Comparison of ENCODE assay signal across 8 cellular contexts in the genomic region with DNA sequence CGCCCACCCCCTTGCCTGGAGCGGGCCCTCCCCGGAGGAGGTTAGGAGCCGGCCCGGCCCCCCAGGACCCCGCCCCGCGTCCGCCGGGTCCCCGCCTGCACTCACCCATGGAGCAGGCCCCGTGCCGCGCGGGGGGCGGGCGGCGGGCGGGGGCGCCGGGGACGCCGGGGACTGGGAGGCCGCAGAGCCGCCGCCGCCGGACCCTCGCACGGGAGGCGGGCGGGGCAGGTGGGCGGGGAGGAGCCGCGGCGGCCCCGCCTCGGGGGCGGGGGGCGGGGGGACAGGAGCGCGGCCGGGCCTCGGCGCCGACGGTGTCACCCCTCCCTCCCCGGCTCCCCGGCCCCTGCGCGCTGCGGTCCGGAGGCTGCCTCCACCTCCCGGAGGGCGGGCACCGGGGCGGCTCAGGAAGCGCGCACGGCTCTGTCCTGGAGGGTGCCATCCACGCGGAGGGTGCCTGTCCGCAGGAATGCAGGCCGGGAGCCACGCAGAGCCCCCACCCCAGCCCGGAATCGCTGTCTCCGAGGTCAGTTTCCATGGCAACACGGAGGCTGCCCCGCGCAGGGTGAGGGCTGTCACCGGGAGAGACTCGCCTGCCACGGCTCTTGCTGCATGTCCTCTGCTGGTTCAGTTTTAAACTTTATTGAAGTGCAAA. TPM values are rescaled to one million over a fixed set of nuclear protein-coding genes. Genes with fewer than 3 reads are reported as not detected.
A peak's percentile ranks its signal among the peaks of the same experiment; 100 is the strongest.
DNase-seq lines count a peak whose midpoint lies in the region; ATAC-seq and TF ChIP-seq lines count a peak whose summit lies in the region.

No MANE protein-coding gene starts in this region.

- peak; percentile 43 to 48 for ATAC-seq in CD4-positive, CD25-positive, alpha-beta regulatory T cell (ENCODE audit: low read depth in 2 of 2)
- ATAC-seq in memory B cell (ENCODE audit: low read depth) (peak; percentile 53), GM19467 (IDR thresholded peaks at IDR 0.05; ENCODE audit: unreplicated experiment) (no peak), HG02759 (IDR thresholded peaks at IDR 0.05; ENCODE audit: unreplicated experiment) (no peak)

- no peak overlapping the region for H3K27ac ChIP-seq in CD4-positive, CD25-positive, alpha-beta regulatory T cell (ENCODE audit: insufficient read depth, low read length, poor library complexity, severe bottlenecking)
- H3K27ac ChIP-seq in ectodermal cell (ENCODE audit: insufficient read depth, low read depth, low read length, poor library complexity, severe bottlenecking) = no peak overlapping the region

- no peaks in the 10 kb centered on the region for H3K36me3 ChIP-seq in CD4-positive, CD25-positive, alpha-beta regulatory T cell (ENCODE audit: control insufficient read depth, insufficient read depth, low read length)
- no peaks in the 10 kb centered on the region for H3K36me3 ChIP-seq in ectodermal cell (ENCODE audit: control insufficient read depth, insufficient read depth, low read length)

- intact Hi-C loops in activated CD4-positive, alpha-beta T cell treated with anti-CD3 and anti-CD28 coated beads, Interleukin-2, amount 10 ng/mL, durations not matched to agents 24 days and 14 days (cut with micrococcal nuclease) = no loop called here

- WGBS in ectodermal cell, 2 experiments = 0% methylated on average over 74 of the region's 74 CpGs

- H3K27me3 ChIP-seq in CD4-positive, CD25-positive, alpha-beta regulatory T cell (ENCODE audit: control insufficient read depth, insufficient read depth, low read length) = no peaks in the 10 kb centered on the region
- peaks cover 23% of the 10 kb centered on the region for H3K27me3 ChIP-seq in ectodermal cell (ENCODE audit: control insufficient read depth, insufficient read depth, low read length, poor library complexity, severe bottlenecking)

- H3K4me1 Mint-ChIP-seq in CD4-positive, CD25-positive, alpha-beta regulatory T cell = peaks cover 0 to 34% (median 10%) of the 10 kb centered on the region in 4 donors
- H3K4me1 Mint-ChIP-seq in activated CD4-positive, alpha-beta T cell treated with anti-CD3 and anti-CD28 coated beads, Interleukin-2, amount 10 ng/mL, durations not matched to agents 24 days and 14 days = peaks cover 5% of the 10 kb centered on the region
- peaks cover 9% of the 10 kb centered on the region for H3K4me1 Mint-ChIP-seq in memory B cell

- no peaks in the 10 kb centered on the region for H3K9me3 ChIP-seq in CD4-positive, CD25-positive, alpha-beta regulatory T cell (ENCODE audit: control insufficient read depth in 2 of 2, low read length in 2 of 2)
- no peaks in the 10 kb centered on the region for H3K9me3 ChIP-seq in ectodermal cell (ENCODE audit: control insufficient read depth, low read length)

- peaks cover 8% of the 10 kb centered on the region for H3K27me3 Mint-ChIP-seq in CD4-positive, CD25-positive, alpha-beta regulatory T cell
- H3K27me3 Mint-ChIP-seq in activated CD4-positive, alpha-beta T cell treated with anti-CD3 and anti-CD28 coated beads, Interleukin-2, amount 10 ng/mL, durations not matched to agents 24 days and 14 days = peaks cover 28% of the 10 kb centered on the region
- peaks cover 20% of the 10 kb centered on the region for H3K27me3 Mint-ChIP-seq in memory B cell

- peaks cover 23% of the 10 kb centered on the region for H3K4me1 ChIP-seq in CD4-positive, CD25-positive, alpha-beta regulatory T cell (ENCODE audit: control insufficient read depth, insufficient read depth, low read length, poor library complexity, severe bottlenecking)
- H3K4me1 ChIP-seq in ectodermal cell (ENCODE audit: control insufficient read depth, insufficient read depth, low read length) = peaks cover 30% of the 10 kb centered on the region

- peak overlapping the region in 2 of 3 donors; percentile 34 to 71 for H3K27ac Mint-ChIP-seq in CD4-positive, CD25-positive, alpha-beta regulatory T cell
- H3K27ac Mint-ChIP-seq in activated CD4-positive, alpha-beta T cell treated with anti-CD3 and anti-CD28 coated beads, Interleukin-2, amount 10 ng/mL, durations not matched to agents 24 days and 14 days = no peak overlapping the region
- no peak overlapping the region for H3K27ac Mint-ChIP-seq in memory B cell

- no peaks in the 10 kb centered on the region for H3K36me3 Mint-ChIP-seq in CD4-positive, CD25-positive, alpha-beta regulatory T cell
- no peaks in the 10 kb centered on the region for H3K36me3 Mint-ChIP-seq in activated CD4-positive, alpha-beta T cell treated with anti-CD3 and anti-CD28 coated beads, Interleukin-2, amount 10 ng/mL, durations not matched to agents 24 days and 14 days (ENCODE audit: low read depth)
- H3K36me3 Mint-ChIP-seq in memory B cell = no peaks in the 10 kb centered on the region

- TF ChIP-seq CTCF in LNCaP clone FGC (IDR thresholded peaks at IDR 0.05; ENCODE audit: control insufficient read depth, extremely low read depth, insufficient read depth) = no peak

- peak overlapping the region; percentile 23 to 86 (median 65) for H3K4me3 Mint-ChIP-seq in CD4-positive, CD25-positive, alpha-beta regulatory T cell
- H3K4me3 Mint-ChIP-seq in activated CD4-positive, alpha-beta T cell treated with anti-CD3 and anti-CD28 coated beads, Interleukin-2, amount 10 ng/mL, durations not matched to agents 24 days and 14 days = peak overlapping the region; percentile 71
- peak overlapping the region; percentile 66 for H3K4me3 Mint-ChIP-seq in memory B cell

- peak overlapping the region; percentile 44 for H3K4me3 ChIP-seq in CD4-positive, CD25-positive, alpha-beta regulatory T cell (ENCODE audit: low read depth, low read length)
- peak overlapping the region; percentile 54 for H3K4me3 ChIP-seq in LNCaP clone FGC (ENCODE audit: low read depth, low read length)
- H3K4me3 ChIP-seq in ectodermal cell (ENCODE audit: insufficient read depth, low read depth, low read length) = peak overlapping the region; percentile 58

- peak; percentile 49 to 61 (median 60) for DNase-seq in CD4-positive, CD25-positive, alpha-beta regulatory T cell
- DNase-seq in LNCaP clone FGC (ENCODE audit: low read depth) = no peak
- peak; percentile 86 for DNase-seq in activated CD4-positive, alpha-beta T cell treated with anti-CD3 and anti-CD28 coated beads, Interleukin-2, amount 10 ng/mL, durations not matched to agents 24 days and 14 days
- no peak for DNase-seq in memory B cell (ENCODE audit: low spot score in 2 of 2)
- DNase-seq in stimulated activated naive CD4-positive, alpha-beta T cell treated with Interleukin-2 at 50 U/mL for 16 hours (lab: John Stamatoyannopoulos, UW) = peak; percentile 61

- H3K9me3 Mint-ChIP-seq in CD4-positive, CD25-positive, alpha-beta regulatory T cell = no peaks in the 10 kb centered on the region
- H3K9me3 Mint-ChIP-seq in activated CD4-positive, alpha-beta T cell treated with anti-CD3 and anti-CD28 coated beads, Interleukin-2, amount 10 ng/mL, durations not matched to agents 24 days and 14 days = no peaks in the 10 kb centered on the region
- no peaks in the 10 kb centered on the region for H3K9me3 Mint-ChIP-seq in memory B cell

RNA-seq across cellular contexts. Expression of gene PLEKHG5, which starts 5.9 kb away (rescaled TPM):
- 5.0 TPM for total RNA-seq in CD4-positive, CD25-positive, alpha-beta regulatory T cell
- 1 to 10 TPM in 1 of 4 donors, under 1 TPM in 2, not detected in 1; 0.65 to 1.0 (median 0.68) TPM for polyA plus RNA-seq in CD4-positive, CD25-positive, alpha-beta regulatory T cell
- 1.3 and 1.9 TPM in 2 replicates for total RNA-seq in activated CD4-positive, alpha-beta T cell treated with anti-CD3 and anti-CD28 coated beads, Interleukin-2, amount 10 ng/mL, durations not matched to agents 24 days and 14 days
- polyA plus RNA-seq in ectodermal cell (2013, experiment 1 of 4) = 20.6 TPM
- 23.6 TPM for polyA plus RNA-seq in ectodermal cell (2013, experiment 2 of 4)
- polyA plus RNA-seq in ectodermal cell (2013, experiment 3 of 4) = 19.4 TPM
- polyA plus RNA-seq in ectodermal cell (2013, experiment 4 of 4) = 23.1 TPM

RNA-seq across cellular contexts. Expression of gene TNFRSF25, which starts 31.4 kb away (rescaled TPM):
- total RNA-seq in CD4-positive, CD25-positive, alpha-beta regulatory T cell = 258 TPM
- 10 to 100 TPM; 23.3 to 32.8 (median 31.0) TPM for polyA plus RNA-seq in CD4-positive, CD25-positive, alpha-beta regulatory T cell
- total RNA-seq in activated CD4-positive, alpha-beta T cell treated with anti-CD3 and anti-CD28 coated beads, Interleukin-2, amount 10 ng/mL, durations not matched to agents 24 days and 14 days = 139 and 146 TPM in 2 replicates
- 19.9 TPM for polyA plus RNA-seq in ectodermal cell (2013, experiment 1 of 4)
- polyA plus RNA-seq in ectodermal cell (2013, experiment 2 of 4) = 18.6 TPM
- polyA plus RNA-seq in ectodermal cell (2013, experiment 3 of 4) = 21.4 TPM
- polyA plus RNA-seq in ectodermal cell (2013, experiment 4 of 4) = 28.5 TPM

RNA-seq across cellular contexts. Expression of gene NOL9, which starts 57.0 kb away (rescaled TPM):
- 74.7 TPM for total RNA-seq in CD4-positive, CD25-positive, alpha-beta regulatory T cell
- 10 to 100 TPM; 11.0 to 23.0 (median 18.9) TPM for polyA plus RNA-seq in CD4-positive, CD25-positive, alpha-beta regulatory T cell
- total RNA-seq in activated CD4-positive, alpha-beta T cell treated with anti-CD3 and anti-CD28 coated beads, Interleukin-2, amount 10 ng/mL, durations not matched to agents 24 days and 14 days = 54.7 and 59.2 TPM in 2 replicates
- 27.0 TPM for polyA plus RNA-seq in ectodermal cell (2013, experiment 1 of 4)
- 28.0 TPM for polyA plus RNA-seq in ectodermal cell (2013, experiment 2 of 4)
- polyA plus RNA-seq in ectodermal cell (2013, experiment 3 of 4) = 11.8 TPM
- polyA plus RNA-seq in ectodermal cell (2013, experiment 4 of 4) = 14.5 TPM

RNA-seq across cellular contexts. Expression of gene TAS1R1, which starts 57.8 kb away (rescaled TPM):
- total RNA-seq in CD4-positive, CD25-positive, alpha-beta regulatory T cell = not detected
- polyA plus RNA-seq in CD4-positive, CD25-positive, alpha-beta regulatory T cell = under 1 TPM in 1 of 4 donors, not detected in 3; 0.09 TPM
- not detected in 2 replicates for total RNA-seq in activated CD4-positive, alpha-beta T cell treated with anti-CD3 and anti-CD28 coated beads, Interleukin-2, amount 10 ng/mL, durations not matched to agents 24 days and 14 days
- polyA plus RNA-seq in ectodermal cell (2013, experiment 1 of 4) = not detected
- not detected for polyA plus RNA-seq in ectodermal cell (2013, experiment 2 of 4)
- not detected for polyA plus RNA-seq in ectodermal cell (2013, experiment 3 of 4)
- not detected for polyA plus RNA-seq in ectodermal cell (2013, experiment 4 of 4)

Comparison
In these comparisons a context has a peak if more than half of its experiments do, and no peak if none do; other contexts are left out.
1. ATAC-seq: peak in CD4-positive, CD25-positive, alpha-beta regulatory T cell (2 of 2) and memory B cell (single experiment); none in GM19467 (single experiment) and HG02759 (single experiment).
2. DNase-seq: peak in CD4-positive, CD25-positive, alpha-beta regulatory T cell (3 of 3), activated CD4-positive, alpha-beta T cell treated with anti-CD3 and anti-CD28 coated beads, Interleukin-2, amount 10 ng/mL, durations not matched to agents 24 days and 14 days (single experiment) and stimulated activated naive CD4-positive, alpha-beta T cell treated with Interleukin-2 at 50 U/mL for 16 hours (single experiment); none in LNCaP clone FGC (single experiment) and memory B cell (0 of 2).
3. H3K27ac Mint-ChIP-seq: peak in CD4-positive, CD25-positive, alpha-beta regulatory T cell (2 of 3); none in activated CD4-positive, alpha-beta T cell treated with anti-CD3 and anti-CD28 coated beads, Interleukin-2, amount 10 ng/mL, durations not matched to agents 24 days and 14 days (single experiment) and memory B cell (single experiment).
4. Peak in every context shown above with its lines, with median percentiles within 50 percentile points of each other: H3K4me3 ChIP-seq and H3K4me3 Mint-ChIP-seq.